ENCODE assay signal across 10 cellular contexts in genomic region chr18:77086656-77087390, GRCh38. TPM values are rescaled to one million over a fixed set of nuclear protein-coding genes. Genes with fewer than 3 reads are reported as not detected.
DNase-seq lines count a peak whose midpoint lies in the region; ATAC-seq and TF ChIP-seq lines count a peak whose summit lies in the region.
"Had no signal": no experiment of that assay in that cellular context is flagged by ENCODE, and none has a peak within 500 bp of the region (broad histone marks: within the 10 kb centered on the region; RNA-seq: fewer than 3 reads in every experiment).

No MANE protein-coding gene starts in this region.

- CTCF ChIA-PET in activated CD8-positive, alpha-beta T cell treated with anti-CD3 and anti-CD28 coated beads for 36 hours (lab: Charles Lee) = interaction anchor here (0.9 to 1.4 kb wide), 3 partner anchors 11 to 20 kb away, joined by 3 read pairs; no protein-coding TSS in a partner anchor

- 16 to 24% (median 20%) methylated on average over 25 of the region's 25 CpGs for WGBS in heart left ventricle, 4 donors

- peaks cover 46% of the 10 kb centered on the region for H3K36me3 Mint-ChIP-seq in activated CD8-positive, alpha-beta T cell treated with anti-CD3 and anti-CD28 coated beads for 36 hours (ENCODE audit: low read depth)
- no peaks in the 10 kb centered on the region for H3K36me3 Mint-ChIP-seq in neural crest cell (ENCODE audit: low read depth)

- peaks cover 4 to 64% (median 44%) of the 10 kb centered on the region in 12 donors for H3K4me1 ChIP-seq in heart left ventricle

- peak overlapping the region; percentile 35 for H3K4me3 ChIP-seq in AG09309 (ENCODE audit: control insufficient read depth, low read depth, low read length)
- H3K4me3 ChIP-seq in heart left ventricle = peak overlapping the region; percentile 17 to 66 (median 55)

- DNase-seq in AG09309 (ENCODE audit: low read depth) (no peak), heart left ventricle (peak; percentile 52 to 70 (median 63)), neural crest cell (ENCODE audit: low read depth, low spot score) (no peak), 8988T (no peak), DMS79 (lab: John Stamatoyannopoulos, UW) (no peak), SK-N-DZ (ENCODE audit: low spot score) (no peak), NCI-H1417 (lab: John Stamatoyannopoulos, UW) (no peak)
- no peak for DNase-seq in activated CD8-positive, alpha-beta T cell treated with anti-CD3 and anti-CD28 coated beads for 36 hours
- DNase-seq: Caco-2, T-helper 9 cell had no signal

- H3K27me3 Mint-ChIP-seq in activated CD8-positive, alpha-beta T cell treated with anti-CD3 and anti-CD28 coated beads for 36 hours = no peaks in the 10 kb centered on the region
- peaks cover 34% of the 10 kb centered on the region for H3K27me3 Mint-ChIP-seq in neural crest cell (ENCODE audit: low read depth)

- peaks cover 0 to 14% (median 0%) of the 10 kb centered on the region in 9 donors for H3K36me3 ChIP-seq in heart left ventricle

- no peaks in the 10 kb centered on the region for H3K9me3 ChIP-seq in heart left ventricle
- H3K9me3 ChIP-seq: Caco-2 had no signal

- peak overlapping the region; percentile 2 to 92 (median 84) for H3K27ac ChIP-seq in heart left ventricle

- H3K27ac Mint-ChIP-seq in activated CD8-positive, alpha-beta T cell treated with anti-CD3 and anti-CD28 coated beads for 36 hours = peak overlapping the region; percentile 4
- no peak overlapping the region for H3K27ac Mint-ChIP-seq in neural crest cell (ENCODE audit: unreplicated experiment)

- TF ChIP-seq CTCF in AG09309 (IDR thresholded peaks at IDR 0.05; ENCODE audit: control insufficient read depth, insufficient read depth, low read depth, low read length, missing control alignments) (no peak), heart left ventricle (IDR thresholded peaks at IDR 0.05) (no peak), neural crest cell (conservative IDR thresholded peaks at IDR 0.05) (no peak)
- TF ChIP-seq CTCF in activated CD8-positive, alpha-beta T cell treated with anti-CD3 and anti-CD28 coated beads for 36 hours (IDR thresholded peaks at IDR 0.05) = no peak

- ATAC-seq in activated CD8-positive, alpha-beta T cell treated with anti-CD3 and anti-CD28 coated beads for 36 hours = no peak
- ATAC-seq in heart left ventricle = peak; percentile 33 to 73 (median 56)

- TF ChIP-seq POLR2A in heart left ventricle (IDR thresholded peaks at IDR 0.05) = no peak

- H3K4me1 Mint-ChIP-seq in activated CD8-positive, alpha-beta T cell treated with anti-CD3 and anti-CD28 coated beads for 36 hours (ENCODE audit: low read depth) = peaks cover 61% of the 10 kb centered on the region
- H3K4me1 Mint-ChIP-seq in neural crest cell = peaks cover 41% of the 10 kb centered on the region

- H3K4me3 Mint-ChIP-seq in activated CD8-positive, alpha-beta T cell treated with anti-CD3 and anti-CD28 coated beads for 36 hours = no peak overlapping the region
- peak overlapping the region; percentile 74 for H3K4me3 Mint-ChIP-seq in neural crest cell

- no peaks in the 10 kb centered on the region for H3K27me3 ChIP-seq in heart left ventricle

- POLR2A ChIA-PET in activated CD8-positive, alpha-beta T cell treated with anti-CD3 and anti-CD28 coated beads for 36 hours (lab: Charles Lee) = interaction anchor here (0.6 to 1.3 kb wide), 2 partner anchors 15 to 399 kb away, joined by 3 to 4 read pairs; no protein-coding TSS in a partner anchor

- H3K9me3 Mint-ChIP-seq in activated CD8-positive, alpha-beta T cell treated with anti-CD3 and anti-CD28 coated beads for 36 hours = no peaks in the 10 kb centered on the region
- no peaks in the 10 kb centered on the region for H3K9me3 Mint-ChIP-seq in neural crest cell

- intact Hi-C loops in activated CD8-positive, alpha-beta T cell treated with anti-CD3 and anti-CD28 coated beads for 36 hours (cut with micrococcal nuclease) = no loop called here
- intact Hi-C loops in heart left ventricle (cut with DNase I) = loop anchor here in 1 of 10 donors (10.0 kb wide), 1 partner anchor 118 kb away; no protein-coding TSS in a partner anchor

RNA-seq across cellular contexts. Expression of gene MBP, which starts 45.8 kb away (rescaled TPM):
- total RNA-seq in activated CD8-positive, alpha-beta T cell treated with anti-CD3 and anti-CD28 coated beads for 36 hours = 10 to 100 TPM; 39.9 to 41.5 TPM
- 10 to 100 TPM; 15.8 to 93.0 (median 38.8) TPM for total RNA-seq in heart left ventricle
- polyA plus RNA-seq in heart left ventricle = 10 to 100 TPM in 1 of 2 donors, 1 to 10 TPM in 1; 7.7 to 11.3 TPM
- total RNA-seq in neural crest cell = 1.6 and 2.0 TPM in 2 replicates
- polyA plus RNA-seq in SK-N-DZ (2014; cell fraction: cytosol; rRNA removed) = not detected in 2 replicates
- not detected in 2 replicates for polyA plus RNA-seq in SK-N-DZ (2014; cell fraction: nucleus; rRNA removed)

Comparison
In these comparisons a context has a peak if more than half of its experiments do, and no peak if none do; other contexts are left out.
1. DNase-seq: peak in heart left ventricle (5 of 5); none in AG09309 (single experiment), activated CD8-positive, alpha-beta T cell treated with anti-CD3 and anti-CD28 coated beads for 36 hours (single experiment), neural crest cell (single experiment), 8988T (single experiment), DMS79 (single experiment), SK-N-DZ (single experiment) and NCI-H1417 (0 of 3).